10 cellular contexts compared by ENCODE assay signal in genomic region chr3:126540342-126540849, GRCh38. TPM values are rescaled to one million over a fixed set of nuclear protein-coding genes. Genes with fewer than 3 reads are reported as not detected.
DNase-seq lines count a peak whose midpoint lies in the region; ATAC-seq, FAIRE-seq and TF ChIP-seq lines count a peak whose summit lies in the region.
"Had no signal": no experiment of that assay in that cellular context is flagged by ENCODE, and none has a peak within 500 bp of the region (broad histone marks: within the 10 kb centered on the region; RNA-seq: fewer than 3 reads in every experiment).

No MANE protein-coding gene starts in this region.

- FAIRE-seq in A549 (lab: Jason Lieb, UNC) (no peak), kidney (lab: Jason Lieb, UNC) (no peak), GM19239 (lab: Jason Lieb, UNC) (no peak)

- H3K4me2 ChIP-seq in A549: no peak overlapping the region

- TF ChIP-seq CTCF in A549 (IDR thresholded peaks at IDR 0.05) (no peak), adrenal gland (IDR thresholded peaks at IDR 0.05) (no peak), kidney (IDR thresholded peaks at IDR 0.05; ENCODE audit: borderline replicate concordance, extremely low read depth, insufficient read depth) (no peak)

- DNase-seq in A549 (ENCODE audit: low read depth in 1 of 2, low spot score in 1 of 2): peak; percentile 15 to 33
- peak; percentile 98 for DNase-seq in HS-5 (ENCODE audit: low read depth)
- DNase-seq in adrenal gland: peak; percentile 57 to 91 (median 79)
- peak; percentile 51 for DNase-seq in kidney
- no peak for DNase-seq in GM19239 (ENCODE audit: insufficient read length, low spot score)
- DNase-seq in T-helper 9 cell: no peak
- no peak for DNase-seq in hippocampal formation (lab: John Stamatoyannopoulos, UW)
- DNase-seq in NCI-H345 treated with DMSO at 0.1 percent for 48 hours (lab: John Stamatoyannopoulos, UW; ENCODE audit: unreplicated experiment): no peak

- intact Hi-C loops in adrenal gland (cut with DNase I): no loop called here
- intact Hi-C loops in kidney (cut with DNase I): no loop called here

- TF ChIP-seq EP300 in A549 (IDR thresholded peaks at IDR 0.05): no peak

- no peak overlapping the region for H3K4me3 ChIP-seq in A549
- no peak overlapping the region for H3K4me3 ChIP-seq in adrenal gland
- no peak overlapping the region for H3K4me3 ChIP-seq in kidney (ENCODE audit: low read length in 2 of 2)

- H3K9me3 ChIP-seq in A549: no peaks in the 10 kb centered on the region
- H3K9me3 ChIP-seq in adrenal gland (replicated peaks in 1 of 3): no peaks in the 10 kb centered on the region
- H3K9me3 ChIP-seq in kidney (ENCODE audit: control insufficient read depth in 1 of 2, low read length in 2 of 2): no peaks in the 10 kb centered on the region

- peak; percentile 52 to 55; a peak in 5 of 6 replicates for ATAC-seq in A549
- ATAC-seq: left colon, T-helper 17 cell had no signal

- POLR2A ChIA-PET in A549 (lab: Yijun Ruan, JAX): no interaction called here

- CTCF ChIA-PET in A549 (lab: Yijun Ruan, JAX): no interaction called here

- H3K4me1 ChIP-seq in A549 (peaks cover 10% of the 10 kb centered on the region; the same call in 1 of the 3 replicates), adrenal gland (replicated peaks in 1 of 2) (no peaks in the 10 kb centered on the region), kidney (ENCODE audit: control insufficient read depth in 1 of 2, insufficient read depth in 1 of 2, low read depth in 1 of 2, low read length in 2 of 2) (peaks cover 3% of the 10 kb centered on the region in 2 donors)

- no peak overlapping the region for H3K9ac ChIP-seq in kidney (ENCODE audit: low read length in 2 of 2)

- TF ChIP-seq RAD21 in A549 (conservative IDR thresholded peaks at IDR 0.05 in 1 of 2, IDR thresholded peaks at IDR 0.05 in 1 of 2): no peak

- TF ChIP-seq POLR2A in A549 (IDR thresholded peaks at IDR 0.05; ENCODE audit: low read length) (no peak), adrenal gland (IDR thresholded peaks at IDR 0.05) (no peak)

- H3K36me3 ChIP-seq in adrenal gland (replicated peaks in 1 of 2): no peaks in the 10 kb centered on the region
- no peaks in the 10 kb centered on the region for H3K36me3 ChIP-seq in kidney (ENCODE audit: control insufficient read depth in 1 of 2, insufficient read depth in 2 of 2, low read length in 2 of 2)

- H3K27me3 ChIP-seq in adrenal gland: peaks cover 22% of the 10 kb centered on the region

- WGBS in A549 (ENCODE audit: missing lambda C conversion rate): 26% methylated on average over 7 of the region's 9 CpGs
- 20 to 32% (median 24%) methylated on average over 9 of the region's 9 CpGs for WGBS in adrenal gland, 4 donors

- H3K27ac ChIP-seq in A549 (peak overlapping the region in 1 of 2 experiments; percentile 8; a peak in 1 of 6 replicates), adrenal gland (no peak overlapping the region), kidney (ENCODE audit: low read depth in 2 of 2, low read length in 2 of 2) (no peak overlapping the region)

TF ChIP-seq in A549, 52 proteins besides CTCF, POLR2A, EP300 and RAD21:
- TF ChIP-seq MAX (IDR thresholded peaks at IDR 0.05) (0 out of 2 replicates have a peak, but pooled peaks have one; percentile 14), MAFK (IDR thresholded peaks at IDR 0.05; ENCODE audit: partially characterized antibody) (peak; percentile 94), HOXA7 (CRISPR knock-in tag; IDR thresholded peaks at IDR 0.05) (no peak), NFE2L2 (conservative IDR thresholded peaks at IDR 0.05; ENCODE audit: low read length) (peak; percentile 27; the same call in 1 of the 2 replicates), CBX2 (IDR thresholded peaks at IDR 0.05; ENCODE audit: borderline replicate concordance, low read depth) (no peak), FOSL2 (IDR thresholded peaks at IDR 0.05) (0 out of 2 replicates have a peak, but pooled peaks have one; percentile 13), FOSL2 (CRISPR knock-in tag; IDR thresholded peaks at IDR 0.05) (peak; percentile 30; the same call in 1 of the 2 replicates)

RNA-seq across cellular contexts. Expression of gene CHST13, which starts 16.4 kb away (rescaled TPM):
- polyA plus RNA-seq in A549 (2011; rRNA removed) (0.26 and 0.30 TPM in 2 replicates), A549 (2017; fragmentation: RNase III; extraction: RNeasy Plus Mini Kit Qiagen cat#74134 plus additional on column Dnase treatment) (0.49 to 0.59 TPM (median 0.52 TPM) in 3 replicates), adrenal gland (under 1 TPM in 2 of 3 donors, not detected in 1; 0.67 to 0.80 TPM), kidney (ENCODE audit: insufficient read depth, low read depth, low replicate concordance) (7.0 TPM)
- 1.1 and 1.7 TPM in 2 replicates for polyA plus RNA-seq in A549 (2012; cell fraction: cytosol; rRNA removed)
- polyA plus RNA-seq in A549 (2012; cell fraction: nucleus; rRNA removed): 1.4 and 2.9 TPM in 2 replicates
- polyA minus RNA-seq in A549 (2011; rRNA and poly(A)+ RNA removed): 0.25 TPM in 1 of 2 replicates, not detected in the other
- total RNA-seq in adrenal gland (1 to 10 TPM in 4 of 8 donors, under 1 TPM in 4; 0.36 to 3.0 (median 1.2) TPM), kidney (3.3 TPM)

RNA-seq across cellular contexts. Expression of gene C3orf22, which starts 18.3 kb away (rescaled TPM):
- polyA plus RNA-seq in A549 (2011; rRNA removed): not detected in 2 replicates
- polyA plus RNA-seq in A549 (2012; cell fraction: cytosol; rRNA removed): not detected in 2 replicates
- not detected in 2 replicates for polyA plus RNA-seq in A549 (2012; cell fraction: nucleus; rRNA removed)
- polyA plus RNA-seq in A549 (2017; fragmentation: RNase III; extraction: RNeasy Plus Mini Kit Qiagen cat#74134 plus additional on column Dnase treatment): not detected in 3 replicates
- polyA minus RNA-seq in A549 (2011; rRNA and poly(A)+ RNA removed): not detected in 2 replicates
- total RNA-seq in adrenal gland: not detected
- polyA plus RNA-seq in adrenal gland: not detected
- not detected for total RNA-seq in kidney
- not detected for polyA plus RNA-seq in kidney (ENCODE audit: insufficient read depth, low read depth, low replicate concordance)
- total RNA-seq: left colon, T-helper 17 cell had no signal

RNA-seq across cellular contexts. Expression of gene UROC1, which starts 22.8 kb away (rescaled TPM):
- polyA plus RNA-seq in A549 (2011; rRNA removed) (not detected in 2 replicates), A549 (2017; fragmentation: RNase III; extraction: RNeasy Plus Mini Kit Qiagen cat#74134 plus additional on column Dnase treatment) (not detected in 3 replicates), adrenal gland (under 1 TPM in 2 of 3 donors, not detected in 1; 0.03 to 0.04 TPM), kidney (ENCODE audit: insufficient read depth, low read depth, low replicate concordance) (not detected)
- not detected in 2 replicates for polyA plus RNA-seq in A549 (2012; cell fraction: cytosol; rRNA removed)
- 0.05 TPM in 1 of 2 replicates, not detected in the other for polyA plus RNA-seq in A549 (2012; cell fraction: nucleus; rRNA removed)
- not detected in 2 replicates for polyA minus RNA-seq in A549 (2011; rRNA and poly(A)+ RNA removed)
- total RNA-seq in adrenal gland (under 1 TPM in 1 of 8 donors, not detected in 7; under 0.01 TPM), kidney (not detected)
- total RNA-seq: left colon, T-helper 17 cell had no signal

Comparison
In these comparisons a context has a peak if more than half of its experiments do, and no peak if none do; other contexts are left out.
1. DNase-seq: peak in A549 (2 of 2), HS-5 (single experiment), adrenal gland (7 of 7) and kidney (single experiment); none in GM19239 (single experiment), T-helper 9 cell (single experiment), hippocampal formation (0 of 2) and NCI-H345 treated with DMSO at 0.1 percent for 48 hours (single experiment).